ENCODE assay signal across 30 cellular contexts in genomic region chr1:194538453-194538852, GRCh38.
A peak's percentile ranks its signal among the peaks of the same experiment; 100 is the strongest.
DNase-seq lines count a peak whose midpoint lies in the region; ATAC-seq and TF ChIP-seq lines count a peak whose summit lies in the region.
"Had no signal": no experiment of that assay in that cellular context is flagged by ENCODE, and none has a peak within 500 bp of the region (broad histone marks: within the 10 kb centered on the region; RNA-seq: fewer than 3 reads in every experiment).

No MANE protein-coding gene starts in this region.

- peaks cover 12% of the 10 kb centered on the region; the same call in 2 of the 3 replicates for H3K9me3 Mint-ChIP-seq in GM23338
- H3K9me3 Mint-ChIP-seq: activated T-cell treated with anti-CD3 and anti-CD28 coated beads, Interleukin-2, amount 50 U/mL, for 4 hours had no signal

- POLR2A ChIA-PET in RWPE1 (lab: Yijun Ruan, JAX; ENCODE audit: low non-redundant PET), result no interaction called here

- ATAC-seq in GM23338, result peak; percentile 53
- ATAC-seq: activated T-cell treated with anti-CD3 and anti-CD28 coated beads, Interleukin-2, amount 50 U/mL, for 4 hours; left cardiac atrium; mucosa of descending colon; natural killer cell treated with Interleukin-12 subunit alpha and Interleukin-12 subunit beta and Interleukin-15 and Interleukin-18, amount 100 ng/mL, for 72 hours; stimulated activated memory B cell treated with anti-CD40 and anti-IgM and Interleukin-4, amounts not matched to agents 10 μg/mL and 1 μg/mL and 100 μg/mL, for 72 hours had no signal

- no peak overlapping the region for H3K9ac ChIP-seq in Loucy (ENCODE audit: low read depth, low read length, poor library complexity, severe bottlenecking)

- peaks cover 2% of the 10 kb centered on the region for H3K27me3 Mint-ChIP-seq in GM23338 (ENCODE audit: insufficient read depth, low read depth, poor library complexity)
- H3K27me3 Mint-ChIP-seq: natural killer cell treated with Interleukin-12 subunit alpha and Interleukin-12 subunit beta and Interleukin-15 and Interleukin-18, amount 100 ng/mL, for 72 hours; stimulated activated memory B cell treated with anti-CD40 and anti-IgM and Interleukin-4, amounts not matched to agents 10 μg/mL and 1 μg/mL and 100 μg/mL, for 72 hours; type B pancreatic cell had no signal

- in situ Hi-C loops in SK-MEL-5 (cut with HindIII; ENCODE audit: low pct_unique_long_range_greater_than_20kb, low sequenced_read_pairs), result no loop called here

- H2AFZ ChIP-seq in GM23338, result no peak overlapping the region
- H2AFZ ChIP-seq in Loucy (ENCODE audit: low read length), result no peak overlapping the region

- peak overlapping the region; percentile 9; the same call in 1 of the 2 replicates for H3K27ac Mint-ChIP-seq in GM23338
- H3K27ac Mint-ChIP-seq: activated naive CD8-positive, alpha-beta T cell treated with anti-CD3 and anti-CD28 coated beads for 36 hours; immature natural killer cell; natural killer cell treated with Interleukin-12 subunit alpha and Interleukin-12 subunit beta and Interleukin-15 and Interleukin-18, amount 100 ng/mL, for 72 hours; stimulated activated memory B cell treated with anti-CD40 and anti-IgM and Interleukin-4, amounts not matched to agents 10 μg/mL and 1 μg/mL and 100 μg/mL, for 72 hours; type B pancreatic cell had no signal

- no peak overlapping the region for H3K4me3 Mint-ChIP-seq in GM23338
- H3K4me3 Mint-ChIP-seq: activated naive CD8-positive, alpha-beta T cell treated with anti-CD3 and anti-CD28 coated beads for 36 hours; activated T-cell treated with anti-CD3 and anti-CD28 coated beads, Interleukin-2, amount 50 U/mL, for 4 hours; immature natural killer cell; natural killer cell treated with Interleukin-12 subunit alpha and Interleukin-12 subunit beta and Interleukin-15 and Interleukin-18, amount 100 ng/mL, for 72 hours; stimulated activated memory B cell treated with anti-CD40 and anti-IgM and Interleukin-4, amounts not matched to agents 10 μg/mL and 1 μg/mL and 100 μg/mL, for 72 hours; type B pancreatic cell had no signal

- H3K9me3 ChIP-seq in Loucy (ENCODE audit: insufficient read depth, low read depth, low read length), result no peaks in the 10 kb centered on the region
- H3K9me3 ChIP-seq: Caco-2, colonic mucosa, mucosa of descending colon had no signal

- H3K79me2 ChIP-seq in GM23338 (replicated peaks; ENCODE audit: insufficient read depth) (no peaks in the 10 kb centered on the region), Loucy (ENCODE audit: insufficient read depth, low read length) (no peaks in the 10 kb centered on the region)

- peaks cover 33% of the 10 kb centered on the region for H3K4me1 Mint-ChIP-seq in GM23338
- H3K4me1 Mint-ChIP-seq: activated naive CD8-positive, alpha-beta T cell treated with anti-CD3 and anti-CD28 coated beads for 36 hours; immature natural killer cell; stimulated activated memory B cell treated with anti-CD40 and anti-IgM and Interleukin-4, amounts not matched to agents 10 μg/mL and 1 μg/mL and 100 μg/mL, for 72 hours had no signal

- DNase-seq in GM23338 (ENCODE audit: low spot score) (peak; percentile 24), SK-MEL-5 (ENCODE audit: low read depth, low spot score) (peak; percentile 17), epithelial cell of proximal tubule (ENCODE audit: low read depth) (no peak), NCI-H510A (lab: John Stamatoyannopoulos, UW) (no peak), NCI-H1930 (lab: John Stamatoyannopoulos, UW) (no peak), RWPE1 (ENCODE audit: low spot score) (no peak)
- no peak for DNase-seq in activated CD4-positive, alpha-beta T cell treated with anti-CD3 and anti-CD28 coated beads for 48 hours
- DNase-seq: activated CD4-positive, CD25-positive, alpha-beta regulatory T cell; activated gamma-delta T cell; activated naive CD8-positive, alpha-beta T cell treated with anti-CD3 and anti-CD28 coated beads for 36 hours; activated T-cell treated with anti-CD3 and anti-CD28 coated beads, Interleukin-2, amount 50 U/mL, for 4 hours; anterior cingulate cortex; Caco-2; colonic mucosa; effector CD4-positive, alpha-beta T cell; hypothalamus; immature natural killer cell; IMR-90; left cardiac atrium; mucosa of descending colon; NCI-H2029; SHP77; stimulated activated CD4-positive, alpha-beta T cell treated with anti-CD3 and anti-CD28 coated beads, Interleukin-15, amount 100 ng/mL, for 24 hours; T-helper 9 cell had no signal

- H3K36me3 ChIP-seq in GM23338 (ENCODE audit: insufficient read depth) (no peaks in the 10 kb centered on the region; the same call in 1 of the 2 replicates), Loucy (ENCODE audit: insufficient read depth, low read length) (no peaks in the 10 kb centered on the region)
- H3K36me3 ChIP-seq: colonic mucosa had no signal

- peak; percentile 42 to 58 for TF ChIP-seq CTCF in GM23338 (conservative IDR thresholded peaks at IDR 0.05; ENCODE audit: low read depth in 2 of 2)
- TF ChIP-seq CTCF in Loucy (conservative IDR thresholded peaks at IDR 0.05; ENCODE audit: low read length), result peak; percentile 26; the same call in 1 of the 2 replicates
- peak; percentile 9 for TF ChIP-seq CTCF in epithelial cell of proximal tubule (conservative IDR thresholded peaks at IDR 0.05; ENCODE audit: low read depth, low read length)
- TF ChIP-seq CTCF in RWPE1 (conservative IDR thresholded peaks at IDR 0.05; ENCODE audit: low read depth), result no peak

- peaks cover 7% of the 10 kb centered on the region for H3K36me3 Mint-ChIP-seq in GM23338 (ENCODE audit: low read depth)
- H3K36me3 Mint-ChIP-seq: activated naive CD8-positive, alpha-beta T cell treated with anti-CD3 and anti-CD28 coated beads for 36 hours; immature natural killer cell; stimulated activated memory B cell treated with anti-CD40 and anti-IgM and Interleukin-4, amounts not matched to agents 10 μg/mL and 1 μg/mL and 100 μg/mL, for 72 hours; type B pancreatic cell had no signal

- CTCF ChIA-PET in RWPE1 (lab: Yijun Ruan, JAX), result no interaction called here

- H3K9me2 ChIP-seq in GM23338 (ENCODE audit: insufficient read depth), result peaks cover 6% of the 10 kb centered on the region; the same call in 1 of the 2 replicates
- H3K9me2 ChIP-seq in Loucy (replicated peaks; ENCODE audit: low read depth, low read length), result no peaks in the 10 kb centered on the region

- H3K27me3 ChIP-seq in GM23338 (ENCODE audit: insufficient read depth) (no peaks in the 10 kb centered on the region), Loucy (ENCODE audit: insufficient read depth, low read length, poor library complexity, severe bottlenecking) (no peaks in the 10 kb centered on the region)
- H3K27me3 ChIP-seq: colonic mucosa had no signal

- peaks cover 15% of the 10 kb centered on the region for H3K4me1 ChIP-seq in GM23338 (ENCODE audit: insufficient read depth)
- peaks cover 13% of the 10 kb centered on the region for H3K4me1 ChIP-seq in Loucy (ENCODE audit: insufficient read depth, low read length, poor library complexity, severe bottlenecking)
- H3K4me1 ChIP-seq: colonic mucosa had no signal

- no peaks in the 10 kb centered on the region for H4K20me1 ChIP-seq in GM23338 (replicated peaks; ENCODE audit: insufficient read depth)
- no peaks in the 10 kb centered on the region for H4K20me1 ChIP-seq in Loucy (ENCODE audit: insufficient read depth, low read length, poor library complexity, severe bottlenecking)

- H3F3A ChIP-seq in GM23338 (replicated peaks; ENCODE audit: low read depth) (no peaks in the 10 kb centered on the region), Loucy (ENCODE audit: low read depth) (no peaks in the 10 kb centered on the region)

- H3K4me2 ChIP-seq in GM23338 (peak overlapping the region; percentile 44; the same call in 1 of the 2 replicates), Loucy (ENCODE audit: low read depth, low read length, poor library complexity, severe bottlenecking) (no peak overlapping the region)

- H3K27ac ChIP-seq in GM23338 (ENCODE audit: low read depth) (no peak overlapping the region), RWPE1 (no peak overlapping the region)
- H3K27ac ChIP-seq: C4-2B, colonic mucosa had no signal

- H3K4me3 ChIP-seq in GM23338 (no peak overlapping the region), Loucy (ENCODE audit: low read length, poor library complexity, severe bottlenecking) (no peak overlapping the region), epithelial cell of proximal tubule (ENCODE audit: low read depth, low read length) (no peak overlapping the region)
- H3K4me3 ChIP-seq: colonic mucosa, lung, mucosa of descending colon had no signal

TF ChIP-seq in GM23338, 12 proteins besides CTCF, POLR2A, EP300 and RAD21 (continues in another document):
- TF ChIP-seq NANOG (IDR thresholded peaks at IDR 0.05; ENCODE audit: borderline replicate concordance) (no peak), ZNF114 (CRISPR knock-in tag; IDR thresholded peaks at IDR 0.05) (no peak)

Comparison
In these comparisons a context has a peak if more than half of its experiments do, and no peak if none do; other contexts are left out.
1. DNase-seq: peak in GM23338 (single experiment) and SK-MEL-5 (single experiment); none in epithelial cell of proximal tubule (single experiment), NCI-H510A (single experiment), NCI-H1930 (0 of 2), RWPE1 (single experiment) and activated CD4-positive, alpha-beta T cell treated with anti-CD3 and anti-CD28 coated beads for 48 hours (single experiment).